In genomic region chr16:89287777-89288576, GRCh38 we compare ENCODE assay signal across 21 cellular contexts.
DNase-seq lines count a peak whose midpoint lies in the region; ATAC-seq, FAIRE-seq and TF ChIP-seq lines count a peak whose summit lies in the region.
"Had no signal": no experiment of that assay in that cellular context is flagged by ENCODE, and none has a peak within 500 bp of the region (broad histone marks: within the 10 kb centered on the region; RNA-seq: fewer than 3 reads in every experiment).

No MANE protein-coding gene starts in this region.

- POLR2A ChIA-PET in activated CD4-positive, alpha-beta memory T cell treated with anti-CD3 and anti-CD28 coated beads for 36 hours (lab: Charles Lee): interaction anchor here (0.7 kb wide), 1 partner anchor 71 kb away, joined by 3 read pairs; the partner anchor contains the start of gene ZNF778
- POLR2A ChIA-PET in activated CD4-positive, alpha-beta memory T cell treated with anti-CD3 and anti-CD28 coated beads, Interleukin-2, amount 10 ng/mL, durations not matched to agents 7 days and 5 days (lab: Charles Lee): interaction anchor here (0.9 to 1.6 kb wide), 2 partner anchors 9 to 47 kb away, joined by 4 to 6 read pairs; no protein-coding TSS in a partner anchor
- POLR2A ChIA-PET in HepG2 (lab: Yijun Ruan, JAX): no interaction called here

- H3K79me2 ChIP-seq in HepG2 (ENCODE audit: insufficient read depth, low read length): no peaks in the 10 kb centered on the region

- 98% methylated on average over 23 of the region's 30 CpGs for WGBS in HepG2 (ENCODE audit: low lambda C conversion rate)
- 92% methylated on average over 14 of the region's 30 CpGs for WGBS in right lobe of liver (ENCODE audit: insufficient coverage, low coverage, low lambda C conversion rate, missing lambda C conversion rate)

- H2AFZ ChIP-seq in HepG2 (ENCODE audit: low read length): no peak overlapping the region

- in situ Hi-C loops in HepG2 (cut with HindIII; ENCODE audit: extremely low pct_ligation_motif_present, low pct_unique_long_range_greater_than_20kb): no loop called here

- 0 out of 4 replicates have a peak, but pooled peaks of 1 of the 2 experiments have one; percentile 19 for TF ChIP-seq POLR2A in HepG2 (IDR thresholded peaks at IDR 0.05; ENCODE audit: insufficient read depth in 1 of 2, low read depth in 2 of 2, low read length in 2 of 2)
- no peak for TF ChIP-seq POLR2A in right lobe of liver (IDR thresholded peaks at IDR 0.05)

- no TSS peak for BruUV-seq in HepG2 (replicated peaks; lab: Mats Ljungman, UMichigan)

- ATAC-seq in HepG2: no peak
- no peak for ATAC-seq in right lobe of liver
- ATAC-seq in GM18909 (IDR thresholded peaks at IDR 0.05; ENCODE audit: poor library complexity, unreplicated experiment): no peak
- ATAC-seq in HG03108 (IDR thresholded peaks at IDR 0.05; ENCODE audit: unreplicated experiment): no peak
- ATAC-seq: CD8-positive, alpha-beta T cell had no signal

- H3K4me1 ChIP-seq in HepG2 (ENCODE audit: insufficient read depth, low read length) (peaks cover 9% of the 10 kb centered on the region), right lobe of liver (no peaks in the 10 kb centered on the region)

- peaks cover 54 to 83% of the 10 kb centered on the region in 2 experiments for H3K36me3 ChIP-seq in HepG2 (replicated peaks in 1 of 2; ENCODE audit: control insufficient read depth in 1 of 2, insufficient read depth in 2 of 2, low read length in 2 of 2)
- H3K36me3 ChIP-seq in right lobe of liver: peaks cover 0 to 58% (median 21%) of the 10 kb centered on the region in 4 donors

- peak overlapping the region; percentile 33 for H3K27ac Mint-ChIP-seq in activated CD4-positive, alpha-beta memory T cell treated with anti-CD3 and anti-CD28 coated beads for 36 hours
- H3K27ac Mint-ChIP-seq in activated CD4-positive, alpha-beta memory T cell treated with anti-CD3 and anti-CD28 coated beads, Interleukin-2, amount 10 ng/mL, durations not matched to agents 7 days and 5 days: no peak overlapping the region
- peak overlapping the region; percentile 52 for H3K27ac Mint-ChIP-seq in glutamatergic neuron (ENCODE audit: unreplicated experiment)
- H3K27ac Mint-ChIP-seq: CD8-positive, alpha-beta T cell had no signal

- no peaks in the 10 kb centered on the region for H3K27me3 Mint-ChIP-seq in activated CD4-positive, alpha-beta memory T cell treated with anti-CD3 and anti-CD28 coated beads for 36 hours
- no peaks in the 10 kb centered on the region for H3K27me3 Mint-ChIP-seq in activated CD4-positive, alpha-beta memory T cell treated with anti-CD3 and anti-CD28 coated beads, Interleukin-2, amount 10 ng/mL, durations not matched to agents 7 days and 5 days
- peaks cover 29% of the 10 kb centered on the region for H3K27me3 Mint-ChIP-seq in glutamatergic neuron (ENCODE audit: unreplicated experiment)

- no peak overlapping the region for H3K4me2 ChIP-seq in HepG2 (ENCODE audit: low read depth, low read length)
- H3K4me2 ChIP-seq: KMS-11 had no signal

- H3K9ac ChIP-seq in HepG2 (ENCODE audit: insufficient read depth, low read depth, low read length): no peak overlapping the region
- H3K9ac ChIP-seq: KMS-11 had no signal

- H3K27me3 ChIP-seq in HepG2 (ENCODE audit: control insufficient read depth in 1 of 2, insufficient read depth in 2 of 2, low read length in 2 of 2) (no peaks in the 10 kb centered on the region), right lobe of liver (no peaks in the 10 kb centered on the region)

- peaks cover 24% of the 10 kb centered on the region for H4K20me1 ChIP-seq in HepG2 (ENCODE audit: insufficient read depth, low read length)

- intact Hi-C loops in activated CD4-positive, alpha-beta memory T cell treated with anti-CD3 and anti-CD28 coated beads for 36 hours (cut with micrococcal nuclease): no loop called here
- intact Hi-C loops in HepG2 (cut with micrococcal nuclease; ENCODE audit: unreplicated experiment) (no loop called here), right lobe of liver (cut with DNase I) (no loop called here)

- H3K9me3 ChIP-seq in HepG2 (ENCODE audit: low read length): no peaks in the 10 kb centered on the region
- no peaks in the 10 kb centered on the region for H3K9me3 ChIP-seq in right lobe of liver

- H3K36me3 Mint-ChIP-seq in activated CD4-positive, alpha-beta memory T cell treated with anti-CD3 and anti-CD28 coated beads for 36 hours: peaks cover 30% of the 10 kb centered on the region
- peaks cover 29% of the 10 kb centered on the region for H3K36me3 Mint-ChIP-seq in activated CD4-positive, alpha-beta memory T cell treated with anti-CD3 and anti-CD28 coated beads, Interleukin-2, amount 10 ng/mL, durations not matched to agents 7 days and 5 days (ENCODE audit: low read depth)
- no peaks in the 10 kb centered on the region for H3K36me3 Mint-ChIP-seq in glutamatergic neuron (ENCODE audit: unreplicated experiment)

- CTCF ChIA-PET in activated CD4-positive, alpha-beta memory T cell treated with anti-CD3 and anti-CD28 coated beads for 36 hours (lab: Charles Lee): interaction anchor here (1.2 to 2.1 kb wide), 4 partner anchors 8 to 197 kb away, joined by 3 to 12 read pairs (median 6); no protein-coding TSS in a partner anchor
- CTCF ChIA-PET in activated CD4-positive, alpha-beta memory T cell treated with anti-CD3 and anti-CD28 coated beads, Interleukin-2, amount 10 ng/mL, durations not matched to agents 7 days and 5 days (lab: Charles Lee): interaction anchor here (0.6 to 1.6 kb wide), 5 partner anchors 13 to 418 kb away, joined by 3 to 4 read pairs (median 3); no protein-coding TSS in a partner anchor
- CTCF ChIA-PET in HepG2 (lab: Yijun Ruan, JAX; ENCODE audit: low intra/inter-chr PET ratio, low total read pairs): no interaction called here

- no peak overlapping the region for H3K4me3 Mint-ChIP-seq in activated CD4-positive, alpha-beta memory T cell treated with anti-CD3 and anti-CD28 coated beads for 36 hours
- H3K4me3 Mint-ChIP-seq in activated CD4-positive, alpha-beta memory T cell treated with anti-CD3 and anti-CD28 coated beads, Interleukin-2, amount 10 ng/mL, durations not matched to agents 7 days and 5 days: no peak overlapping the region
- H3K4me3 Mint-ChIP-seq in glutamatergic neuron (ENCODE audit: unreplicated experiment): no peak overlapping the region
- H3K4me3 Mint-ChIP-seq: CD8-positive, alpha-beta T cell had no signal

- H3K4me3 ChIP-seq in HepG2 (replicated peaks in 1 of 3; ENCODE audit: insufficient read depth in 1 of 3, low read depth in 2 of 3, low read length in 3 of 3) (no peak overlapping the region), right lobe of liver (no peak overlapping the region)

- FAIRE-seq in HepG2 (lab: Jason Lieb, UNC): no peak
- FAIRE-seq: GM12891, GM18507 had no signal

- DNase-seq in activated CD4-positive, alpha-beta memory T cell treated with anti-CD3 and anti-CD28 coated beads for 36 hours: no peak
- no peak for DNase-seq in activated CD4-positive, alpha-beta memory T cell treated with anti-CD3 and anti-CD28 coated beads, Interleukin-2, amount 10 ng/mL, durations not matched to agents 7 days and 5 days
- DNase-seq in HepG2 (ENCODE audit: low spot score): no peak
- DNase-seq in right lobe of liver: no peak
- no peak for DNase-seq in glutamatergic neuron
- DNase-seq in mesenteric fat pad (ENCODE audit: low spot score): no peak
- DNase-seq: CD8-positive, alpha-beta T cell; DND-41; GDM1; GOT3; NCI-H1048; NCI-H1436 treated with DMSO at 0.1 percent for 48 hours; NCI-H2029 treated with DMSO at 0.1 percent for 48 hours; NCI-H2171 treated with DMSO at 0.1 percent for 48 hours; NCI-H748 treated with DMSO at 0.1 percent for 48 hours; RPMI8226 had no signal

- no peak for TF ChIP-seq RAD21 in HepG2 (CRISPR knock-in tag; IDR thresholded peaks at IDR 0.05)

- H3K27ac ChIP-seq in HepG2 (ENCODE audit: extremely low read length, insufficient read depth, low read length) (no peak overlapping the region), right lobe of liver (no peak overlapping the region)
- H3K27ac ChIP-seq: KMS-11 had no signal

- H3K9me3 Mint-ChIP-seq in activated CD4-positive, alpha-beta memory T cell treated with anti-CD3 and anti-CD28 coated beads for 36 hours: no peaks in the 10 kb centered on the region
- no peaks in the 10 kb centered on the region for H3K9me3 Mint-ChIP-seq in activated CD4-positive, alpha-beta memory T cell treated with anti-CD3 and anti-CD28 coated beads, Interleukin-2, amount 10 ng/mL, durations not matched to agents 7 days and 5 days
- peaks cover 13% of the 10 kb centered on the region for H3K9me3 Mint-ChIP-seq in glutamatergic neuron (ENCODE audit: unreplicated experiment)
- H3K9me3 Mint-ChIP-seq: CD8-positive, alpha-beta T cell had no signal

- TF ChIP-seq EP300 in HepG2 (IDR thresholded peaks at IDR 0.05; ENCODE audit: low read depth in 2 of 2, low read length in 2 of 2) (no peak), HepG2 (CRISPR knock-in tag; IDR thresholded peaks at IDR 0.05; ENCODE audit: borderline replicate concordance) (no peak)

- no peak for TF ChIP-seq CTCF in HepG2 (CRISPR knock-in tag; IDR thresholded peaks at IDR 0.05)
- TF ChIP-seq CTCF in right lobe of liver (IDR thresholded peaks at IDR 0.05): no peak
- TF ChIP-seq CTCF in glutamatergic neuron (IDR thresholded peaks at IDR 0.05; ENCODE audit: partially characterized antibody, unreplicated experiment): no peak

- H3K4me1 Mint-ChIP-seq in activated CD4-positive, alpha-beta memory T cell treated with anti-CD3 and anti-CD28 coated beads for 36 hours (ENCODE audit: low read depth): peaks cover 8% of the 10 kb centered on the region
- H3K4me1 Mint-ChIP-seq in activated CD4-positive, alpha-beta memory T cell treated with anti-CD3 and anti-CD28 coated beads, Interleukin-2, amount 10 ng/mL, durations not matched to agents 7 days and 5 days: peaks cover 5% of the 10 kb centered on the region
- peaks cover 22% of the 10 kb centered on the region for H3K4me1 Mint-ChIP-seq in glutamatergic neuron (ENCODE audit: low read depth, unreplicated experiment)

TF ChIP-seq in HepG2, 621 proteins besides CTCF, POLR2A, EP300 and RAD21 (continues in another document):
- TF ChIP-seq ZFP91 (CRISPR knock-in tag; IDR thresholded peaks at IDR 0.05; ENCODE audit: borderline replicate concordance): peak; percentile 32; the same call in 1 of the 2 replicates
- TF ChIP-seq GPN1 (CRISPR knock-in tag; IDR thresholded peaks at IDR 0.05; ENCODE audit: borderline replicate concordance): no peak
- TF ChIP-seq BRD4 (CRISPR knock-in tag; IDR thresholded peaks at IDR 0.05): 0 out of 2 replicates have a peak, but pooled peaks have one; percentile 30
